In genomic region chr15:91779960-91780359, GRCh38 we compare ENCODE assay signal across 21 cellular contexts.
DNase-seq lines count a peak whose midpoint lies in the region; ATAC-seq, FAIRE-seq and TF ChIP-seq lines count a peak whose summit lies in the region.
"Had no signal": no experiment of that assay in that cellular context is flagged by ENCODE, and none has a peak within 500 bp of the region (broad histone marks: within the 10 kb centered on the region; RNA-seq: fewer than 3 reads in every experiment).

No MANE protein-coding gene starts in this region.

- no peak overlapping the region for H3K4ac ChIP-seq in H1 (replicated peaks; ENCODE audit: insufficient read length, low read depth, low read length)

- no peak for TF ChIP-seq EP300 in H1 (IDR thresholded peaks at IDR 0.05; ENCODE audit: borderline replicate concordance in 1 of 2, low read depth in 2 of 2, low read length in 2 of 2)

- no peaks in the 10 kb centered on the region for H3K36me3 Mint-ChIP-seq in GM23338 (ENCODE audit: low read depth)
- H3K36me3 Mint-ChIP-seq in stimulated activated naive B cell treated with anti-CD40 and anti-IgM and Interleukin-4, amounts not matched to agents 10 μg/mL and 1 μg/mL and 100 μg/mL, for 72 hours: no peaks in the 10 kb centered on the region
- H3K36me3 Mint-ChIP-seq: CD4-positive, CD25-positive, alpha-beta regulatory T cell; CD8-positive, alpha-beta T cell had no signal

- no peak for TF ChIP-seq RAD21 in H1 (IDR thresholded peaks at IDR 0.05 in 1 of 2, conservative IDR thresholded peaks at IDR 0.05 in 1 of 2; ENCODE audit: low read depth in 2 of 2, low read length in 2 of 2)

- peaks cover 0 to 30% (median 11%) of the 10 kb centered on the region in 10 experiments; a peak in 11 of 20 replicates for H3K4me1 ChIP-seq in BLaER1 treated with 17β-estradiol and CSF1 and Interleukin-3, amounts not matched to agents 10 nM and 100 nM
- H3K4me1 ChIP-seq in GM23338 (ENCODE audit: insufficient read depth) (peaks cover 3% of the 10 kb centered on the region; the same call in 1 of the 2 replicates), H1 (replicated peaks in 1 of 4; ENCODE audit: control insufficient read depth in 3 of 4, insufficient read depth in 4 of 4, low read length in 3 of 4) (no peaks in the 10 kb centered on the region; a peak in 1 of 7 replicates)
- H3K4me1 ChIP-seq: Caco-2, HAP-1 had no signal

- H2AFZ ChIP-seq in GM23338 (peak overlapping the region; percentile 95; the same call in 1 of the 2 replicates), H1 (ENCODE audit: low read length) (no peak overlapping the region)
- H2AFZ ChIP-seq: GM23248 had no signal

- no peak overlapping the region for H4K5ac ChIP-seq in H1 (ENCODE audit: insufficient read length, low read depth, low read length)

- H2BK15ac ChIP-seq in H1 (ENCODE audit: low read length): no peak overlapping the region

- H2BK20ac ChIP-seq in H1 (ENCODE audit: low read length): no peak overlapping the region

- no peaks in the 10 kb centered on the region for H3K9me3 ChIP-seq in BLaER1 treated with 17β-estradiol and CSF1 and Interleukin-3, amounts not matched to agents 10 nM and 100 nM (replicated peaks in 1 of 11)
- H3K9me3 ChIP-seq in H1 (ENCODE audit: insufficient read depth in 2 of 2, low read depth in 1 of 2, low read length in 1 of 2): no peaks in the 10 kb centered on the region
- H3K9me3 ChIP-seq: Caco-2, HAP-1 had no signal

- H4K91ac ChIP-seq in H1 (replicated peaks; ENCODE audit: insufficient read length, low read length): no peak overlapping the region

- TF ChIP-seq CTCF in GM23338 (conservative IDR thresholded peaks at IDR 0.05; ENCODE audit: low read depth in 2 of 2): no peak
- no peak for TF ChIP-seq CTCF in H1 (IDR thresholded peaks at IDR 0.05; ENCODE audit: control extremely low read depth in 1 of 3, insufficient read depth in 1 of 3, low read depth in 1 of 3, low read length in 3 of 3)
- TF ChIP-seq CTCF in RWPE1 (conservative IDR thresholded peaks at IDR 0.05; ENCODE audit: low read depth): no peak

- no peak overlapping the region for H3K56ac ChIP-seq in H1 (replicated peaks; ENCODE audit: insufficient read length, low read depth, low read length)

- H3K18ac ChIP-seq in H1 (ENCODE audit: extremely low read depth, low read length): no peak overlapping the region

- no peak overlapping the region for H3K27ac Mint-ChIP-seq in GM23338
- no peak overlapping the region for H3K27ac Mint-ChIP-seq in stimulated activated naive B cell treated with anti-CD40 and anti-IgM and Interleukin-4, amounts not matched to agents 10 μg/mL and 1 μg/mL and 100 μg/mL, for 72 hours
- H3K27ac Mint-ChIP-seq: CD4-positive, CD25-positive, alpha-beta regulatory T cell; CD8-positive, alpha-beta T cell; HFFc6 had no signal

- H3K27me3 Mint-ChIP-seq in GM23338 (ENCODE audit: insufficient read depth, low read depth, poor library complexity): peaks cover 3% of the 10 kb centered on the region
- H3K27me3 Mint-ChIP-seq in stimulated activated naive B cell treated with anti-CD40 and anti-IgM and Interleukin-4, amounts not matched to agents 10 μg/mL and 1 μg/mL and 100 μg/mL, for 72 hours: peaks cover 4 to 11% of the 10 kb centered on the region in 2 donors

- ATAC-seq in GM23338: peak; percentile 57
- no peak for ATAC-seq in stimulated activated naive B cell treated with anti-CD40 and anti-IgM and Interleukin-4, amounts not matched to agents 10 μg/mL and 1 μg/mL and 100 μg/mL, for 72 hours (replicated peaks)
- ATAC-seq: CD8-positive, alpha-beta T cell; GM12878 had no signal

- H3K9me2 ChIP-seq in GM23338 (ENCODE audit: insufficient read depth): peaks cover 5% of the 10 kb centered on the region; the same call in 1 of the 2 replicates

- TF ChIP-seq POLR2A in H1 (IDR thresholded peaks at IDR 0.05; ENCODE audit: control extremely low read depth in 1 of 2, low read depth in 2 of 2, low read length in 2 of 2): no peak

- peak overlapping the region in 6 of 11 experiments; percentile 14 to 78 (median 67); a peak in 12 of 22 replicates for H3K4me2 ChIP-seq in BLaER1 treated with 17β-estradiol and CSF1 and Interleukin-3, amounts not matched to agents 10 nM and 100 nM
- no peak overlapping the region for H3K4me2 ChIP-seq in GM23338
- H3K4me2 ChIP-seq in H1 (ENCODE audit: insufficient read depth in 1 of 2, low read depth in 2 of 2, low read length in 2 of 2): no peak overlapping the region

- H3K27ac ChIP-seq in BLaER1 treated with 17β-estradiol and CSF1 and Interleukin-3, amounts not matched to agents 10 nM and 100 nM: peak overlapping the region in 4 of 11 experiments; percentile 4 to 44 (median 34); a peak in 8 of 22 replicates
- H3K27ac ChIP-seq in GM23338 (ENCODE audit: low read depth): no peak overlapping the region
- no peak overlapping the region for H3K27ac ChIP-seq in H1 (ENCODE audit: low read depth, low read length)
- no peak overlapping the region for H3K27ac ChIP-seq in RWPE1
- H3K27ac ChIP-seq: C4-2B, GM23248 had no signal

- no peak overlapping the region for H2BK12ac ChIP-seq in H1 (ENCODE audit: low read depth, low read length)

- no peaks in the 10 kb centered on the region for H3F3A ChIP-seq in GM23338 (replicated peaks; ENCODE audit: low read depth)

- no peaks in the 10 kb centered on the region for H3K79me2 ChIP-seq in GM23338 (replicated peaks; ENCODE audit: insufficient read depth)
- H3K79me2 ChIP-seq in H1 (ENCODE audit: control insufficient read depth in 1 of 2, insufficient read depth in 2 of 2, low read length in 2 of 2): no peaks in the 10 kb centered on the region

- no peaks in the 10 kb centered on the region; the same call in 1 of the 2 replicates for H3K23me2 ChIP-seq in H1 (ENCODE audit: low read depth, low read length)

- H3K36me3 ChIP-seq in BLaER1 treated with 17β-estradiol and CSF1 and Interleukin-3, amounts not matched to agents 10 nM and 100 nM: no peaks in the 10 kb centered on the region
- H3K36me3 ChIP-seq in GM23338 (ENCODE audit: insufficient read depth) (no peaks in the 10 kb centered on the region), H1 (ENCODE audit: control insufficient read depth in 2 of 4, insufficient read depth in 4 of 4, low read length in 3 of 4) (no peaks in the 10 kb centered on the region)
- H3K36me3 ChIP-seq: HAP-1 had no signal

- H4K20me1 ChIP-seq in BLaER1 treated with 17β-estradiol and CSF1 and Interleukin-3, amounts not matched to agents 10 nM and 100 nM: no peaks in the 10 kb centered on the region
- H4K20me1 ChIP-seq in GM23338 (replicated peaks; ENCODE audit: insufficient read depth) (no peaks in the 10 kb centered on the region), H1 (replicated peaks in 1 of 2; ENCODE audit: control insufficient read depth in 1 of 2, insufficient read depth in 2 of 2, low read length in 2 of 2) (no peaks in the 10 kb centered on the region)

- no peak overlapping the region for H3K4me3 ChIP-seq in BLaER1 treated with 17β-estradiol and CSF1 and Interleukin-3, amounts not matched to agents 10 nM and 100 nM
- H3K4me3 ChIP-seq in GM23338: no peak overlapping the region
- H3K4me3 ChIP-seq in H1 (ENCODE audit: extremely low read depth in 1 of 4, insufficient read depth in 2 of 4, low read depth in 3 of 4, low read length in 4 of 4): no peak overlapping the region
- H3K4me3 ChIP-seq: GM12878, GM23248, HAP-1 had no signal

- H3K9me3 Mint-ChIP-seq in GM23338: no peaks in the 10 kb centered on the region
- no peaks in the 10 kb centered on the region for H3K9me3 Mint-ChIP-seq in stimulated activated naive B cell treated with anti-CD40 and anti-IgM and Interleukin-4, amounts not matched to agents 10 μg/mL and 1 μg/mL and 100 μg/mL, for 72 hours
- H3K9me3 Mint-ChIP-seq: CD4-positive, CD25-positive, alpha-beta regulatory T cell; CD8-positive, alpha-beta T cell had no signal

- H2BK5ac ChIP-seq in H1 (ENCODE audit: low read depth, low read length): no peak overlapping the region

- peaks cover 3% of the 10 kb centered on the region for H3K4me1 Mint-ChIP-seq in GM23338
- H3K4me1 Mint-ChIP-seq in stimulated activated naive B cell treated with anti-CD40 and anti-IgM and Interleukin-4, amounts not matched to agents 10 μg/mL and 1 μg/mL and 100 μg/mL, for 72 hours: no peaks in the 10 kb centered on the region
- H3K4me1 Mint-ChIP-seq: CD4-positive, CD25-positive, alpha-beta regulatory T cell had no signal

- no peak overlapping the region for H2AK5ac ChIP-seq in H1 (ENCODE audit: low read depth, low read length)

- CTCF ChIA-PET in H1 (lab: Charles Lee; ENCODE audit: partially characterized antibody): interaction anchor here (1.2 kb wide), 2 partner anchors 10 to 42 kb away, joined by 3 read pairs; no protein-coding TSS in a partner anchor
- CTCF ChIA-PET in RWPE1 (lab: Yijun Ruan, JAX): no interaction called here

- DNase-seq in GM23338 (ENCODE audit: low spot score) (no peak), NCI-H526 treated with DMSO at 0.1 percent for 48 hours (lab: John Stamatoyannopoulos, UW) (peak; percentile 42), H1 (ENCODE audit: low read depth in 1 of 2, low spot score in 2 of 2) (no peak), RWPE1 (ENCODE audit: low spot score) (no peak), NCI-H226 (no peak)
- DNase-seq in stimulated activated naive B cell treated with anti-CD40 and anti-IgM and Interleukin-4, amounts not matched to agents 10 μg/mL and 1 μg/mL and 100 μg/mL, for 72 hours: no peak
- DNase-seq: Caco-2; CD4-positive, CD25-positive, alpha-beta regulatory T cell; CD8-positive, alpha-beta T cell; DMS153; DMS79; EL; GDM1; GM23248; HFFc6 had no signal

- H3K79me1 ChIP-seq in H1 (ENCODE audit: low read depth, low read length): no peaks in the 10 kb centered on the region

- H3K14ac ChIP-seq in H1 (ENCODE audit: insufficient read length): peak overlapping the region; percentile 49

- no peak overlapping the region for H3K23ac ChIP-seq in H1 (ENCODE audit: insufficient read length)

- no peak overlapping the region for H4K8ac ChIP-seq in H1 (ENCODE audit: extremely low read depth, insufficient read depth, low read length)

- H3K4me3 Mint-ChIP-seq in GM23338: no peak overlapping the region
- no peak overlapping the region for H3K4me3 Mint-ChIP-seq in stimulated activated naive B cell treated with anti-CD40 and anti-IgM and Interleukin-4, amounts not matched to agents 10 μg/mL and 1 μg/mL and 100 μg/mL, for 72 hours
- H3K4me3 Mint-ChIP-seq: CD4-positive, CD25-positive, alpha-beta regulatory T cell; CD8-positive, alpha-beta T cell; HFFc6 had no signal

- POLR2A ChIA-PET in H1 (lab: Charles Lee; ENCODE audit: partially characterized antibody): interaction anchor here (0.6 kb wide), 1 partner anchor 211 kb away, joined by 3 read pairs; no protein-coding TSS in a partner anchor
- POLR2A ChIA-PET in RWPE1 (lab: Yijun Ruan, JAX; ENCODE audit: low non-redundant PET): no interaction called here

- peak overlapping the region in 3 of 11 experiments; percentile 6 to 34 (median 32); a peak in 3 of 22 replicates for H3K9ac ChIP-seq in BLaER1 treated with 17β-estradiol and CSF1 and Interleukin-3, amounts not matched to agents 10 nM and 100 nM
- no peak overlapping the region for H3K9ac ChIP-seq in H1 (replicated peaks in 1 of 4; ENCODE audit: extremely low read depth in 1 of 4, low read depth in 3 of 4, low read length in 3 of 4)
- H3K9ac ChIP-seq: GM23248 had no signal

- no peaks in the 10 kb centered on the region for H3K27me3 ChIP-seq in BLaER1 treated with 17β-estradiol and CSF1 and Interleukin-3, amounts not matched to agents 10 nM and 100 nM
- H3K27me3 ChIP-seq in GM23338 (ENCODE audit: insufficient read depth) (no peaks in the 10 kb centered on the region), H1 (replicated peaks in 1 of 4; ENCODE audit: control insufficient read depth in 3 of 4, extremely low read depth in 1 of 4, insufficient read depth in 3 of 4, low read length in 3 of 4) (no peaks in the 10 kb centered on the region)

- no peak for FAIRE-seq in H1 (lab: Jason Lieb, UNC)
- FAIRE-seq: GM12878, GM19239, H54 had no signal

- no peak overlapping the region for H2BK120ac ChIP-seq in H1 (replicated peaks; ENCODE audit: low read depth, low read length)

- WGBS in H1 (ENCODE audit: extremely low coverage in 1 of 2, insufficient coverage in 1 of 2, insufficient read length in 1 of 2, insufficient replicate concordance in 2 of 2, low coverage in 1 of 2, low lambda C conversion rate in 2 of 2, missing lambda C conversion rate in 1 of 2), 2 experiments: 74% methylated on average over 5 of the region's 5 CpGs; no CpG with 5 or more reads in 1 of the 2 experiments

Comparison
In these comparisons a context has a peak if more than half of its experiments do, and no peak if none do; other contexts are left out.
1. H3K4me2 ChIP-seq: peak in BLaER1 treated with 17β-estradiol and CSF1 and Interleukin-3, amounts not matched to agents 10 nM and 100 nM (6 of 11); none in GM23338 (single experiment) and H1 (0 of 2).